Comparison of ENCODE assay signal across 1 cellular context in the genomic region with DNA sequence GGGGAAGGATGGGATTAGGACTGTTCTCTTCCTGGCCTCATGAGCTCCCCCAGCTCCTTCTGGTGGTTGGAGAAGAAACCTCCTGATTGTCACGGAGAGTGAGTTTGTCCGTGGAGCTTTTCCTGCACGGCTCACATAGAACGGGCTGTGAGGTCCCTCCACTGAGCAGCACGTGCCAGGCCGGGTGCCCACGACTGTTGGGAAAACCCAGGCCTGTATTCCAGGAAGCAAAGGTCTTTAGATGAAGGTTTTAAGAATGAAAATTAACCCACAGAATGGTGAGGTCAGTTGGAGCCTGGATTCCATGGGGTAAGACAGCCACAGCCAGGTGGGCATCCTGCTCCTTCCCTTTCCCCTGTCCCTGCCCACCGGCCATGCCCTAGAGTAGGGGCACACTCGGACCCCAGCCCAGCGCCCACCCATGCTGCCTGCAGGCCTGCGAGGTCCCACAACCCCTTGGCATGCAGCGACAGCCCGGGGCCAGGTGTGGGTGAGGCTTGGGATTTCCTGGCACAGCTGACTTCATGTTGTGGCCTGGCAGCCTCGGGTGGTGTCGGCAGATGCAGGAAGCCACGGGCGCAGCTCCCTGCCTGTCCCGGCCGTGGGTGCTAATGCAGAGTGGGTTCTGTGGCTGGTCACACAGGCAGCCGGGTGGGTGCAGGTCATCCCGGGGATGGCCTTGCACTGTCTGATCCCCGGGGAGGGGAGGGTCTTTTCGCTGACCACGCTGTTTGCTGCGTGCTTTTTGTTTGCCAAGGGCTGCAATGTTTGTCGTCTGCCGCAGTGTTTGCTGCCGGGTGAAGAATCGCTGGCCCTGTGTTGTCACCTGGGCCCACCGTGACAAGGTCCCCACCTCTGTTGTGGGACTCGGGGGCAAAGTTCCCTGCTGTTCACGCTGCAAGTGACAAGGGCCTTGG.
TF ChIP-seq lines count a peak whose summit lies in the region.

No MANE protein-coding gene starts in this region.

TF ChIP-seq in HepG2, 621 proteins besides CTCF, POLR2A, EP300 and RAD21 (continued from another document and continues in another):
- TF ChIP-seq ARID4A (CRISPR knock-in tag; IDR thresholded peaks at IDR 0.05; ENCODE audit: borderline replicate concordance) (peak; percentile 51; the same call in 1 of the 2 replicates), ZNF136 (CRISPR knock-in tag; IDR thresholded peaks at IDR 0.05; ENCODE audit: low read depth) (peak; percentile 42; the same call in 1 of the 2 replicates), SOX13 (IDR thresholded peaks at IDR 0.05) (peak; percentile 83), SOX13 (CRISPR knock-in tag; conservative IDR thresholded peaks at IDR 0.05 in 1 of 2, IDR thresholded peaks at IDR 0.05 in 1 of 2) (peak in 1 of 2 experiments; percentile 95; a peak in 2 of 4 replicates), TGIF2 (CRISPR knock-in tag; IDR thresholded peaks at IDR 0.05) (peak; percentile 83), SMAD3 (CRISPR knock-in tag; IDR thresholded peaks at IDR 0.05) (peak; percentile 90), KDM4B (CRISPR knock-in tag; IDR thresholded peaks at IDR 0.05) (peak; percentile 83; the same call in 1 of the 2 replicates), FOXJ3 (CRISPR knock-in tag; IDR thresholded peaks at IDR 0.05; ENCODE audit: borderline replicate concordance) (peak; percentile 98), HDAC2 (CRISPR knock-in tag; IDR thresholded peaks at IDR 0.05) (peak; percentile 97), ZNF644 (CRISPR knock-in tag; IDR thresholded peaks at IDR 0.05; ENCODE audit: low read depth) (0 out of 2 replicates have a peak, but pooled peaks have one; percentile 29), DRAP1 (CRISPR knock-in tag; IDR thresholded peaks at IDR 0.05) (peak; percentile 97), ISL2 (CRISPR knock-in tag; IDR thresholded peaks at IDR 0.05) (peak; percentile 97), ZNF430 (CRISPR knock-in tag; IDR thresholded peaks at IDR 0.05) (peak; percentile 92), ATF7 (IDR thresholded peaks at IDR 0.05) (0 out of 2 replicates have a peak, but pooled peaks have one; percentile 7), ATF7 (CRISPR knock-in tag; IDR thresholded peaks at IDR 0.05) (0 out of 2 replicates have a peak, but pooled peaks have one; percentile 30), MEIS1 (CRISPR knock-in tag; IDR thresholded peaks at IDR 0.05; ENCODE audit: borderline replicate concordance) (peak; percentile 92; the same call in 1 of the 2 replicates), ZMYM3 (CRISPR knock-in tag; IDR thresholded peaks at IDR 0.05) (peak; percentile 26; the same call in 1 of the 2 replicates), ZBTB20 (CRISPR knock-in tag; IDR thresholded peaks at IDR 0.05; ENCODE audit: borderline replicate concordance, low read depth) (peak; percentile 57; the same call in 1 of the 2 replicates), CSRNP1 (CRISPR knock-in tag; IDR thresholded peaks at IDR 0.05) (peak; percentile 94), AHR (CRISPR knock-in tag; IDR thresholded peaks at IDR 0.05) (peak; percentile 92), ZSCAN9 (CRISPR knock-in tag; IDR thresholded peaks at IDR 0.05; ENCODE audit: borderline replicate concordance) (peak; percentile 82; the same call in 1 of the 2 replicates), HNF4G (IDR thresholded peaks at IDR 0.05; ENCODE audit: borderline replicate concordance, low read depth, low read length) (peak; percentile 90), HNF4G (CRISPR knock-in tag; IDR thresholded peaks at IDR 0.05; ENCODE audit: borderline replicate concordance, low read depth) (peak; percentile 98), ZNF788 (CRISPR knock-in tag; IDR thresholded peaks at IDR 0.05; ENCODE audit: borderline replicate concordance) (peak; percentile 95; the same call in 1 of the 2 replicates), ZNF629 (CRISPR knock-in tag; conservative IDR thresholded peaks at IDR 0.05) (peak; percentile 59; the same call in 1 of the 2 replicates), ZNF550 (CRISPR knock-in tag; IDR thresholded peaks at IDR 0.05; ENCODE audit: borderline replicate concordance) (0 out of 2 replicates have a peak, but pooled peaks have one; percentile 22), HOXA9 (CRISPR knock-in tag; IDR thresholded peaks at IDR 0.05; ENCODE audit: borderline replicate concordance) (peak; percentile 42; the same call in 1 of the 2 replicates), HIVEP1 (CRISPR knock-in tag; IDR thresholded peaks at IDR 0.05) (peak; percentile 88), ZNF543 (CRISPR knock-in tag; IDR thresholded peaks at IDR 0.05) (0 out of 2 replicates have a peak, but pooled peaks have one; percentile 53), ZNF713 (CRISPR knock-in tag; IDR thresholded peaks at IDR 0.05) (peak; percentile 16; the same call in 1 of the 2 replicates), MXI1 (IDR thresholded peaks at IDR 0.05; ENCODE audit: borderline replicate concordance, low read depth, low read length) (peak; percentile 21; the same call in 1 of the 3 replicates)
- TF ChIP-seq, protein P1, sequence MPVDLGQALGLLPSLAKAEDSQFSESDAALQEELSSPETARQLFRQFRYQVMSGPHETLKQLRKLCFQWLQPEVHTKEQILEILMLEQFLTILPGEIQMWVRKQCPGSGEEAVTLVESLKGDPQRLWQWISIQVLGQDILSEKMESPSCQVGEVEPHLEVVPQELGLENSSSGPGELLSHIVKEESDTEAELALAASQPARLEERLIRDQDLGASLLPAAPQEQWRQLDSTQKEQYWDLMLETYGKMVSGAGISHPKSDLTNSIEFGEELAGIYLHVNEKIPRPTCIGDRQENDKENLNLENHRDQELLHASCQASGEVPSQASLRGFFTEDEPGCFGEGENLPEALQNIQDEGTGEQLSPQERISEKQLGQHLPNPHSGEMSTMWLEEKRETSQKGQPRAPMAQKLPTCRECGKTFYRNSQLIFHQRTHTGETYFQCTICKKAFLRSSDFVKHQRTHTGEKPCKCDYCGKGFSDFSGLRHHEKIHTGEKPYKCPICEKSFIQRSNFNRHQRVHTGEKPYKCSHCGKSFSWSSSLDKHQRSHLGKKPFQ (CRISPR knock-in tag; IDR thresholded peaks at IDR 0.05; ENCODE audit: insufficient replicate concordance) = peak; percentile 48
- TF ChIP-seq, protein P2, sequence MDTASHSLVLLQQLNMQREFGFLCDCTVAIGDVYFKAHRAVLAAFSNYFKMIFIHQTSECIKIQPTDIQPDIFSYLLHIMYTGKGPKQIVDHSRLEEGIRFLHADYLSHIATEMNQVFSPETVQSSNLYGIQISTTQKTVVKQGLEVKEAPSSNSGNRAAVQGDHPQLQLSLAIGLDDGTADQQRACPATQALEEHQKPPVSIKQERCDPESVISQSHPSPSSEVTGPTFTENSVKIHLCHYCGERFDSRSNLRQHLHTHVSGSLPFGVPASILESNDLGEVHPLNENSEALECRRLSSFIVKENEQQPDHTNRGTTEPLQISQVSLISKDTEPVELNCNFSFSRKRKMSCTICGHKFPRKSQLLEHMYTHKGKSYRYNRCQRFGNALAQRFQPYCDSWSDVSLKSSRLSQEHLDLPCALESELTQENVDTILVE (CRISPR knock-in tag; IDR thresholded peaks at IDR 0.05) = peak; percentile 31; the same call in 1 of the 2 replicates
- TF ChIP-seq, protein P3, sequence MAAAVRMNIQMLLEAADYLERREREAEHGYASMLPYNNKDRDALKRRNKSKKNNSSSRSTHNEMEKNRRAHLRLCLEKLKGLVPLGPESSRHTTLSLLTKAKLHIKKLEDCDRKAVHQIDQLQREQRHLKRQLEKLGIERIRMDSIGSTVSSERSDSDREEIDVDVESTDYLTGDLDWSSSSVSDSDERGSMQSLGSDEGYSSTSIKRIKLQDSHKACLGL (CRISPR knock-in tag; IDR thresholded peaks at IDR 0.05) = 0 out of 2 replicates have a peak, but pooled peaks have one; percentile 69
- TF ChIP-seq, protein P4, sequence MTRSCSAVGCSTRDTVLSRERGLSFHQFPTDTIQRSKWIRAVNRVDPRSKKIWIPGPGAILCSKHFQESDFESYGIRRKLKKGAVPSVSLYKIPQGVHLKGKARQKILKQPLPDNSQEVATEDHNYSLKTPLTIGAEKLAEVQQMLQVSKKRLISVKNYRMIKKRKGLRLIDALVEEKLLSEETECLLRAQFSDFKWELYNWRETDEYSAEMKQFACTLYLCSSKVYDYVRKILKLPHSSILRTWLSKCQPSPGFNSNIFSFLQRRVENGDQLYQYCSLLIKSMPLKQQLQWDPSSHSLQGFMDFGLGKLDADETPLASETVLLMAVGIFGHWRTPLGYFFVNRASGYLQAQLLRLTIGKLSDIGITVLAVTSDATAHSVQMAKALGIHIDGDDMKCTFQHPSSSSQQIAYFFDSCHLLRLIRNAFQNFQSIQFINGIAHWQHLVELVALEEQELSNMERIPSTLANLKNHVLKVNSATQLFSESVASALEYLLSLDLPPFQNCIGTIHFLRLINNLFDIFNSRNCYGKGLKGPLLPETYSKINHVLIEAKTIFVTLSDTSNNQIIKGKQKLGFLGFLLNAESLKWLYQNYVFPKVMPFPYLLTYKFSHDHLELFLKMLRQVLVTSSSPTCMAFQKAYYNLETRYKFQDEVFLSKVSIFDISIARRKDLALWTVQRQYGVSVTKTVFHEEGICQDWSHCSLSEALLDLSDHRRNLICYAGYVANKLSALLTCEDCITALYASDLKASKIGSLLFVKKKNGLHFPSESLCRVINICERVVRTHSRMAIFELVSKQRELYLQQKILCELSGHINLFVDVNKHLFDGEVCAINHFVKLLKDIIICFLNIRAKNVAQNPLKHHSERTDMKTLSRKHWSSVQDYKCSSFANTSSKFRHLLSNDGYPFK (CRISPR knock-in tag; IDR thresholded peaks at IDR 0.05; ENCODE audit: borderline replicate concordance) = 0 out of 2 replicates have a peak, but pooled peaks have one; percentile 27
- TF ChIP-seq, protein P5, sequence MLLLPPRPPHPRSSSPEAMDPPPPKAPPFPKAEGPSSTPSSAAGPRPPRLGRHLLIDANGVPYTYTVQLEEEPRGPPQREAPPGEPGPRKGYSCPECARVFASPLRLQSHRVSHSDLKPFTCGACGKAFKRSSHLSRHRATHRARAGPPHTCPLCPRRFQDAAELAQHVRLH (CRISPR knock-in tag; IDR thresholded peaks at IDR 0.05; ENCODE audit: borderline replicate concordance, low read depth) = peak; percentile 96; the same call in 1 of the 2 replicates
- TF ChIP-seq, protein P6, sequence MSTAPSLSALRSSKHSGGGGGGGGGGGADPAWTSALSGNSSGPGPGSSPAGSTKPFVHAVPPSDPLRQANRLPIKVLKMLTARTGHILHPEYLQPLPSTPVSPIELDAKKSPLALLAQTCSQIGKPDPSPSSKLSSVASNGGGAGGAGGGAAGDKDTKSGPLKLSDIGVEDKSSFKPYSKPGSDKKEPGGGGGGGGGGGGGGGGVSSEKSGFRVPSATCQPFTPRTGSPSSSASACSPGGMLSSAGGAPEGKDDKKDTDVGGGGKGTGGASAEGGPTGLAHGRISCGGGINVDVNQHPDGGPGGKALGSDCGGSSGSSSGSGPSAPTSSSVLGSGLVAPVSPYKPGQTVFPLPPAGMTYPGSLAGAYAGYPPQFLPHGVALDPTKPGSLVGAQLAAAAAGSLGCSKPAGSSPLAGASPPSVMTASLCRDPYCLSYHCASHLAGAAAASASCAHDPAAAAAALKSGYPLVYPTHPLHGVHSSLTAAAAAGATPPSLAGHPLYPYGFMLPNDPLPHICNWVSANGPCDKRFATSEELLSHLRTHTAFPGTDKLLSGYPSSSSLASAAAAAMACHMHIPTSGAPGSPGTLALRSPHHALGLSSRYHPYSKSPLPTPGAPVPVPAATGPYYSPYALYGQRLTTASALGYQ (CRISPR knock-in tag; IDR thresholded peaks at IDR 0.05) = peak; percentile 97
